In the genomic region with DNA sequence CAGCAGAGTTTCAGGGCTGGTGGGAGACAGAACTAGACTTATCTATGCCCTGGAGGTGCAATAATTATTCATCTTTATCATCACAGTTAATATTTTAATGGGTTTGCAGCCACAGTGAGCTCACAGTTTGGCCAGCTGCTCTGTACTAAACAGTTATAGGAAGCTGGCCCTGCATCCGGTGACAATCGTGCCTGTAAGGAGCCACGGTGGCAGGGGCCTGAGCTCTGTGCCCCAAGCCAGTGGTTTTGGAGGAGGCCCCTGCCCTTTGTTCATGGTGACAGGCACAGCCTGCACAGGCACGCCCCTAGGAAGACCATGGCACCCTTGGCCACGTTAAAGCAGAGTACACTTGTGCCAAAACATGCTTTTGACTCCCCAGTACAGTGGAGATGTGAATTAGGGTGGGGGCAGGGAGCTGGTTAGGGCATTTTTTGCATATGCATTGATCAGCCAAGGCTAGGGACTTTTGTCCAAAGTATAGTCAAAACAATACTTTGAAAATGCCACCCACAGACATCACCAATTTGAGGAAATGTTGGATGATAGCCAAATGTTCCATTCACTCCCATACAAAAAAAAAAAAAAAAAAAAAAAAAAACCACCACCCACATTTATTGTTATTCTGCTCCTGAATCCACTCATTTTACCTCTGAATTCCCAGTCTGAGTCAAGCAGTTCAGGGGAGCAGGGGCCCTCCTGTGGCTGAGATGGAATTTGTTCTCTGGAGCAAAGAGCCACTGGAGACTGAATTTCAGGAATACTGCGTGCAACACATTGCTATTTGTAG, we compare ENCODE assay signal across 1 cellular context.
TF ChIP-seq lines count a peak whose summit lies in the region.

No MANE protein-coding gene starts in this region.

TF ChIP-seq in HEK293, 187 proteins besides CTCF, POLR2A, EP300 and RAD21 (continued from another document):
- TF ChIP-seq, protein P1, sequence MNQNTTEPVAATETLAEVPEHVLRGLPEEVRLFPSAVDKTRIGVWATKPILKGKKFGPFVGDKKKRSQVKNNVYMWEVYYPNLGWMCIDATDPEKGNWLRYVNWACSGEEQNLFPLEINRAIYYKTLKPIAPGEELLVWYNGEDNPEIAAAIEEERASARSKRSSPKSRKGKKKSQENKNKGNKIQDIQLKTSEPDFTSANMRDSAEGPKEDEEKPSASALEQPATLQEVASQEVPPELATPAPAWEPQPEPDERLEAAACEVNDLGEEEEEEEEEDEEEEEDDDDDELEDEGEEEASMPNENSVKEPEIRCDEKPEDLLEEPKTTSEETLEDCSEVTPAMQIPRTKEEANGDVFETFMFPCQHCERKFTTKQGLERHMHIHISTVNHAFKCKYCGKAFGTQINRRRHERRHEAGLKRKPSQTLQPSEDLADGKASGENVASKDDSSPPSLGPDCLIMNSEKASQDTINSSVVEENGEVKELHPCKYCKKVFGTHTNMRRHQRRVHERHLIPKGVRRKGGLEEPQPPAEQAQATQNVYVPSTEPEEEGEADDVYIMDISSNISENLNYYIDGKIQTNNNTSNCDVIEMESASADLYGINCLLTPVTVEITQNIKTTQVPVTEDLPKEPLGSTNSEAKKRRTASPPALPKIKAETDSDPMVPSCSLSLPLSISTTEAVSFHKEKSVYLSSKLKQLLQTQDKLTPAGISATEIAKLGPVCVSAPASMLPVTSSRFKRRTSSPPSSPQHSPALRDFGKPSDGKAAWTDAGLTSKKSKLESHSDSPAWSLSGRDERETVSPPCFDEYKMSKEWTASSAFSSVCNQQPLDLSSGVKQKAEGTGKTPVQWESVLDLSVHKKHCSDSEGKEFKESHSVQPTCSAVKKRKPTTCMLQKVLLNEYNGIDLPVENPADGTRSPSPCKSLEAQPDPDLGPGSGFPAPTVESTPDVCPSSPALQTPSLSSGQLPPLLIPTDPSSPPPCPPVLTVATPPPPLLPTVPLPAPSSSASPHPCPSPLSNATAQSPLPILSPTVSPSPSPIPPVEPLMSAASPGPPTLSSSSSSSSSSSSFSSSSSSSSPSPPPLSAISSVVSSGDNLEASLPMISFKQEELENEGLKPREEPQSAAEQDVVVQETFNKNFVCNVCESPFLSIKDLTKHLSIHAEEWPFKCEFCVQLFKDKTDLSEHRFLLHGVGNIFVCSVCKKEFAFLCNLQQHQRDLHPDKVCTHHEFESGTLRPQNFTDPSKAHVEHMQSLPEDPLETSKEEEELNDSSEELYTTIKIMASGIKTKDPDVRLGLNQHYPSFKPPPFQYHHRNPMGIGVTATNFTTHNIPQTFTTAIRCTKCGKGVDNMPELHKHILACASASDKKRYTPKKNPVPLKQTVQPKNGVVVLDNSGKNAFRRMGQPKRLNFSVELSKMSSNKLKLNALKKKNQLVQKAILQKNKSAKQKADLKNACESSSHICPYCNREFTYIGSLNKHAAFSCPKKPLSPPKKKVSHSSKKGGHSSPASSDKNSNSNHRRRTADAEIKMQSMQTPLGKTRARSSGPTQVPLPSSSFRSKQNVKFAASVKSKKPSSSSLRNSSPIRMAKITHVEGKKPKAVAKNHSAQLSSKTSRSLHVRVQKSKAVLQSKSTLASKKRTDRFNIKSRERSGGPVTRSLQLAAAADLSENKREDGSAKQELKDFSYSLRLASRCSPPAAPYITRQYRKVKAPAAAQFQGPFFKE (tag by site-specific recombination; IDR thresholded peaks at IDR 0.05; ENCODE audit: borderline replicate concordance), result no peak
- TF ChIP-seq, protein P2, sequence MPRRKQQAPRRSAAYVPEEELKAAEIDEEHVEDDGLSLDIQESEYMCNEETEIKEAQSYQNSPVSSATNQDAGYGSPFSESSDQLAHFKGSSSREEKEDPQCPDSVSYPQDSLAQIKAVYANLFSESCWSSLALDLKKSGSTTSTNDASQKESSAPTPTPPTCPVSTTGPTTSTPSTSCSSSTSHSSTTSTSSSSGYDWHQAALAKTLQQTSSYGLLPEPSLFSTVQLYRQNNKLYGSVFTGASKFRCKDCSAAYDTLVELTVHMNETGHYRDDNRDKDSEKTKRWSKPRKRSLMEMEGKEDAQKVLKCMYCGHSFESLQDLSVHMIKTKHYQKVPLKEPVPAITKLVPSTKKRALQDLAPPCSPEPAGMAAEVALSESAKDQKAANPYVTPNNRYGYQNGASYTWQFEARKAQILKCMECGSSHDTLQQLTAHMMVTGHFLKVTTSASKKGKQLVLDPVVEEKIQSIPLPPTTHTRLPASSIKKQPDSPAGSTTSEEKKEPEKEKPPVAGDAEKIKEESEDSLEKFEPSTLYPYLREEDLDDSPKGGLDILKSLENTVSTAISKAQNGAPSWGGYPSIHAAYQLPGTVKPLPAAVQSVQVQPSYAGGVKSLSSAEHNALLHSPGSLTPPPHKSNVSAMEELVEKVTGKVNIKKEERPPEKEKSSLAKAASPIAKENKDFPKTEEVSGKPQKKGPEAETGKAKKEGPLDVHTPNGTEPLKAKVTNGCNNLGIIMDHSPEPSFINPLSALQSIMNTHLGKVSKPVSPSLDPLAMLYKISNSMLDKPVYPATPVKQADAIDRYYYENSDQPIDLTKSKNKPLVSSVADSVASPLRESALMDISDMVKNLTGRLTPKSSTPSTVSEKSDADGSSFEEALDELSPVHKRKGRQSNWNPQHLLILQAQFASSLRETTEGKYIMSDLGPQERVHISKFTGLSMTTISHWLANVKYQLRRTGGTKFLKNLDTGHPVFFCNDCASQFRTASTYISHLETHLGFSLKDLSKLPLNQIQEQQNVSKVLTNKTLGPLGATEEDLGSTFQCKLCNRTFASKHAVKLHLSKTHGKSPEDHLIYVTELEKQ (tag by site-specific recombination; IDR thresholded peaks at IDR 0.05; ENCODE audit: borderline replicate concordance), result no peak
- TF ChIP-seq GLI2 (tag by site-specific recombination; IDR thresholded peaks at IDR 0.05; ENCODE audit: borderline replicate concordance, low read depth) (no peak), ZEB2 (tag by site-specific recombination; IDR thresholded peaks at IDR 0.05) (no peak), ZNF654 (tag by site-specific recombination; IDR thresholded peaks at IDR 0.05; ENCODE audit: low read depth) (peak; percentile 66), ZFHX2 (tag by site-specific recombination; conservative IDR thresholded peaks at IDR 0.05) (peak; percentile 58; the same call in 1 of the 2 replicates), ZNF560 (tag by site-specific recombination; IDR thresholded peaks at IDR 0.05; ENCODE audit: borderline replicate concordance) (no peak), ZBTB1 (tag by site-specific recombination; IDR thresholded peaks at IDR 0.05) (no peak), ZNF747 (tag by site-specific recombination; IDR thresholded peaks at IDR 0.05) (no peak), ZNF248 (tag by site-specific recombination; IDR thresholded peaks at IDR 0.05) (no peak), MZF1 (tag by site-specific recombination; IDR thresholded peaks at IDR 0.05; ENCODE audit: borderline replicate concordance) (no peak), OSR2 (tag by site-specific recombination; IDR thresholded peaks at IDR 0.05) (no peak), ZNF707 (tag by site-specific recombination; IDR thresholded peaks at IDR 0.05) (no peak), ZNF610 (tag by site-specific recombination; IDR thresholded peaks at IDR 0.05; ENCODE audit: borderline replicate concordance) (no peak), ZNF140 (tag by site-specific recombination; IDR thresholded peaks at IDR 0.05) (no peak; the same call in 1 of the 2 replicates), ZNF175 (tag by site-specific recombination; IDR thresholded peaks at IDR 0.05) (no peak), YY1 (tag by site-specific recombination; IDR thresholded peaks at IDR 0.05) (no peak), EGR2 (tag by site-specific recombination; IDR thresholded peaks at IDR 0.05; ENCODE audit: low read depth) (peak; percentile 49; the same call in 1 of the 2 replicates)
- TF ChIP-seq, protein P3, sequence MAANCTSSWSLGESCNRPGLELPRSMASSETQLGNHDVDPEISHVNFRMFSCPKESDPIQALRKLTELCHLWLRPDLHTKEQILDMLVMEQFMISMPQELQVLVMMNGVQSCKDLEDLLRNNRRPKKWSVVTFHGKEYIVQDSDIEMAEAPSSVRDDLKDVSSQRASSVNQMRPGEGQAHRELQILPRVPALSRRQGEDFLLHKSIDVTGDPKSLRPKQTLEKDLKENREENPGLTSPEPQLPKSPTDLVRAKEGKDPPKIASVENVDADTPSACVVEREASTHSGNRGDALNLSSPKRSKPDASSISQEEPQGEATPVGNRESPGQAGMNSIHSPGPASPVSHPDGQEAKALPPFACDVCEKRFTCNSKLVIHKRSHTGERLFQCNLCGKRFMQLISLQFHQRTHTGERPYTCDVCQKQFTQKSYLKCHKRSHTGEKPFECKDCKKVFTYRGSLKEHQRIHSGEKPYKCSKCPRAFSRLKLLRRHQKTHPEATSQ (tag by site-specific recombination; IDR thresholded peaks at IDR 0.05), result no peak
- TF ChIP-seq, protein P4, sequence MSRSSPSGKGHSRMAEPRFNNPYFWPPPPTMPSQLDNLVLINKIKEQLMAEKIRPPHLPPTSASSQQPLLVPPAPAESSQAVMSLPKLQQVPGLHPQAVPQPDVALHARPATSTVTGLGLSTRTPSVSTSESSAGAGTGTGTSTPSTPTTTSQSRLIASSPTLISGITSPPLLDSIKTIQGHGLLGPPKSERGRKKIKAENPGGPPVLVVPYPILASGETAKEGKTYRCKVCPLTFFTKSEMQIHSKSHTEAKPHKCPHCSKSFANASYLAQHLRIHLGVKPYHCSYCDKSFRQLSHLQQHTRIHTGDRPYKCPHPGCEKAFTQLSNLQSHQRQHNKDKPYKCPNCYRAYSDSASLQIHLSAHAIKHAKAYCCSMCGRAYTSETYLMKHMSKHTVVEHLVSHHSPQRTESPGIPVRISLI (tag by site-specific recombination; IDR thresholded peaks at IDR 0.05), result peak; percentile 89
- TF ChIP-seq, protein P5, sequence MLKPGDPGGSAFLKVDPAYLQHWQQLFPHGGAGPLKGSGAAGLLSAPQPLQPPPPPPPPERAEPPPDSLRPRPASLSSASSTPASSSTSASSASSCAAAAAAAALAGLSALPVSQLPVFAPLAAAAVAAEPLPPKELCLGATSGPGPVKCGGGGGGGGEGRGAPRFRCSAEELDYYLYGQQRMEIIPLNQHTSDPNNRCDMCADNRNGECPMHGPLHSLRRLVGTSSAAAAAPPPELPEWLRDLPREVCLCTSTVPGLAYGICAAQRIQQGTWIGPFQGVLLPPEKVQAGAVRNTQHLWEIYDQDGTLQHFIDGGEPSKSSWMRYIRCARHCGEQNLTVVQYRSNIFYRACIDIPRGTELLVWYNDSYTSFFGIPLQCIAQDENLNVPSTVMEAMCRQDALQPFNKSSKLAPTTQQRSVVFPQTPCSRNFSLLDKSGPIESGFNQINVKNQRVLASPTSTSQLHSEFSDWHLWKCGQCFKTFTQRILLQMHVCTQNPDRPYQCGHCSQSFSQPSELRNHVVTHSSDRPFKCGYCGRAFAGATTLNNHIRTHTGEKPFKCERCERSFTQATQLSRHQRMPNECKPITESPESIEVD (tag by site-specific recombination; IDR thresholded peaks at IDR 0.05), result no peak
- TF ChIP-seq, protein P6, sequence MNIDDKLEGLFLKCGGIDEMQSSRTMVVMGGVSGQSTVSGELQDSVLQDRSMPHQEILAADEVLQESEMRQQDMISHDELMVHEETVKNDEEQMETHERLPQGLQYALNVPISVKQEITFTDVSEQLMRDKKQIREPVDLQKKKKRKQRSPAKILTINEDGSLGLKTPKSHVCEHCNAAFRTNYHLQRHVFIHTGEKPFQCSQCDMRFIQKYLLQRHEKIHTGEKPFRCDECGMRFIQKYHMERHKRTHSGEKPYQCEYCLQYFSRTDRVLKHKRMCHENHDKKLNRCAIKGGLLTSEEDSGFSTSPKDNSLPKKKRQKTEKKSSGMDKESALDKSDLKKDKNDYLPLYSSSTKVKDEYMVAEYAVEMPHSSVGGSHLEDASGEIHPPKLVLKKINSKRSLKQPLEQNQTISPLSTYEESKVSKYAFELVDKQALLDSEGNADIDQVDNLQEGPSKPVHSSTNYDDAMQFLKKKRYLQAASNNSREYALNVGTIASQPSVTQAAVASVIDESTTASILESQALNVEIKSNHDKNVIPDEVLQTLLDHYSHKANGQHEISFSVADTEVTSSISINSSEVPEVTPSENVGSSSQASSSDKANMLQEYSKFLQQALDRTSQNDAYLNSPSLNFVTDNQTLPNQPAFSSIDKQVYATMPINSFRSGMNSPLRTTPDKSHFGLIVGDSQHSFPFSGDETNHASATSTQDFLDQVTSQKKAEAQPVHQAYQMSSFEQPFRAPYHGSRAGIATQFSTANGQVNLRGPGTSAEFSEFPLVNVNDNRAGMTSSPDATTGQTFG (tag by site-specific recombination; IDR thresholded peaks at IDR 0.05; ENCODE audit: borderline replicate concordance), result no peak
